ENCODE assay signal across 28 cellular contexts in genomic region chr11:31327417-31327816, GRCh38. TPM values are rescaled to one million over a fixed set of nuclear protein-coding genes. Genes with fewer than 3 reads are reported as not detected.
"Had no signal": no experiment of that assay in that cellular context is flagged by ENCODE, and none has a peak within 500 bp of the region (broad histone marks: within the 10 kb centered on the region; RNA-seq: fewer than 3 reads in every experiment).

No MANE protein-coding gene starts in this region.

- H3K27me3 Mint-ChIP-seq: dendritic cell treated with granulocyte-macrophage colony-stimulating factor and Interleukin-4, amounts not matched to agents 40 ng/mL and 50 ng/mL, for 4 days had no signal

- H3K27ac Mint-ChIP-seq: dendritic cell treated with granulocyte-macrophage colony-stimulating factor and Interleukin-4, amounts not matched to agents 40 ng/mL and 50 ng/mL, for 4 days; stimulated activated naive CD8-positive, alpha-beta T cell treated with anti-CD3 and anti-CD28 coated beads, Interleukin-15, amount 100 ng/mL, for 72 hours had no signal

- H3K4me3 Mint-ChIP-seq: dendritic cell treated with granulocyte-macrophage colony-stimulating factor and Interleukin-4, amounts not matched to agents 40 ng/mL and 50 ng/mL, for 4 days; stimulated activated naive CD8-positive, alpha-beta T cell treated with anti-CD3 and anti-CD28 coated beads, Interleukin-15, amount 100 ng/mL, for 72 hours had no signal

- H3K4me1 ChIP-seq: colonic mucosa, esophagus muscularis mucosa, foreskin keratinocyte, heart right ventricle, left lung, psoas muscle, suprapubic skin, transverse colon, upper lobe of right lung, uterus had no signal

- H3K27ac ChIP-seq: colonic mucosa, esophagus muscularis mucosa, foreskin keratinocyte, heart right ventricle, left lung, ovary, psoas muscle, skin epidermis, spleen, suprapubic skin, transverse colon, upper lobe of right lung, uterus had no signal

- H3K27me3 ChIP-seq: colonic mucosa, esophagus muscularis mucosa, foreskin keratinocyte, heart right ventricle, left lung, ovary, spleen, suprapubic skin, transverse colon, upper lobe of right lung, uterus had no signal

- H3K9me3 ChIP-seq: colonic mucosa, esophagus muscularis mucosa, left lung, ovary, psoas muscle, suprapubic skin, transverse colon, upper lobe of right lung, uterus had no signal

- H3K4me3 ChIP-seq: colonic mucosa, esophagus muscularis mucosa, heart right ventricle, left lung, ovary, psoas muscle, skin epidermis, suprapubic skin, transverse colon, upper lobe of right lung, uterus had no signal

- ATAC-seq: foreskin keratinocyte; heart right ventricle; left cardiac atrium; left lung; naive thymus-derived CD4-positive, alpha-beta T cell; psoas muscle; right cardiac atrium; stimulated activated naive CD8-positive, alpha-beta T cell treated with anti-CD3 and anti-CD28 coated beads, Interleukin-15, amount 100 ng/mL, for 72 hours; upper lobe of right lung had no signal

- DNase-seq: colonic mucosa; effector CD8-positive, alpha-beta T cell; foreskin keratinocyte; glutamatergic neuron; heart right ventricle; hippocampal formation; left cardiac atrium; left lung; mesenchymal stem cell; midbrain; naive thymus-derived CD4-positive, alpha-beta T cell; occipital lobe; ovary; psoas muscle; right cardiac atrium; spleen; stimulated activated CD4-positive, alpha-beta T cell treated with anti-CD3 and anti-CD28 coated beads, Interleukin-2, amount 100 ng/mL, for 48 hours; stimulated activated naive CD4-positive, alpha-beta T cell; stimulated activated naive CD8-positive, alpha-beta T cell treated with anti-CD3 and anti-CD28 coated beads, Interleukin-15, amount 100 ng/mL, for 72 hours; transverse colon; upper lobe of right lung; uterus had no signal

- H3K36me3 ChIP-seq: colonic mucosa, esophagus muscularis mucosa, heart right ventricle, left lung, ovary, spleen, suprapubic skin, transverse colon, upper lobe of right lung, uterus had no signal

RNA-seq across cellular contexts. Expression of gene DCDC1, which starts 42.1 kb away (rescaled TPM):
- total RNA-seq: colonic mucosa, endothelial cell of umbilical vein, lung microvascular endothelial cell, psoas muscle had no signal
